In genomic region chr15:66702035-66702769, GRCh38 we compare ENCODE assay signal across 8 cellular contexts. TPM values are rescaled to one million over a fixed set of nuclear protein-coding genes. Genes with fewer than 3 reads are reported as not detected.
DNase-seq lines count a peak whose midpoint lies in the region; ATAC-seq and TF ChIP-seq lines count a peak whose summit lies in the region.

Gene SMAD6 (plus strand): TSS chr15:66702236. CDS start chr15:66703259, 1,023 bp downstream.

- peaks cover 46% of the 10 kb centered on the region for H3K4me1 ChIP-seq in osteoblast (ENCODE audit: insufficient read depth, low read length)
- H3K4me1 ChIP-seq in suprapubic skin, result peaks cover 58% of the 10 kb centered on the region

- no peaks in the 10 kb centered on the region for H3K9me3 Mint-ChIP-seq in activated naive CD8-positive, alpha-beta T cell treated with anti-CD3 and anti-CD28 coated beads, Interleukin-2, amount 10 ng/mL, durations not matched to agents 7 days and 5 days

- H4K20me1 ChIP-seq in osteoblast (ENCODE audit: insufficient read depth, low read length), result peaks cover 40% of the 10 kb centered on the region

- peak within 1 kb of the TSS; percentile 91 for H3K4me3 ChIP-seq in osteoblast (ENCODE audit: insufficient read depth, low read length)
- H3K4me3 ChIP-seq in suprapubic skin, result peak within 1 kb of the TSS; percentile 78

- H3K4me1 Mint-ChIP-seq in activated naive CD8-positive, alpha-beta T cell treated with anti-CD3 and anti-CD28 coated beads, Interleukin-2, amount 10 ng/mL, durations not matched to agents 7 days and 5 days, result peaks cover 16% of the 10 kb centered on the region

- H3K27ac Mint-ChIP-seq in activated naive CD8-positive, alpha-beta T cell treated with anti-CD3 and anti-CD28 coated beads, Interleukin-2, amount 10 ng/mL, durations not matched to agents 7 days and 5 days, result peak within 1 kb of the TSS; percentile 88

- peak within 1 kb of the TSS; percentile 98 for H3K4me3 Mint-ChIP-seq in activated naive CD8-positive, alpha-beta T cell treated with anti-CD3 and anti-CD28 coated beads, Interleukin-2, amount 10 ng/mL, durations not matched to agents 7 days and 5 days

- H3K36me3 ChIP-seq in osteoblast (ENCODE audit: insufficient read depth, low read length) (no peaks in the 10 kb centered on the region), suprapubic skin (no peaks in the 10 kb centered on the region)

- POLR2A ChIA-PET in activated naive CD8-positive, alpha-beta T cell treated with anti-CD3 and anti-CD28 coated beads, Interleukin-2, amount 10 ng/mL, durations not matched to agents 7 days and 5 days (lab: Charles Lee), result interaction anchor here (1.1 to 3.7 kb wide), 8 partner anchors 9 to 175 kb away, joined by 3 to 42 read pairs (median 4); no protein-coding TSS in a partner anchor

- WGBS in suprapubic skin, result under 1% methylated on average over 40 of the region's 53 CpGs

- TF ChIP-seq CTCF in GM20000 (IDR thresholded peaks at IDR 0.05; ENCODE audit: extremely low read depth, missing control alignments) (no peak), osteoblast (IDR thresholded peaks at IDR 0.05; ENCODE audit: extremely low read depth, low read depth, low read length) (no peak), suprapubic skin (IDR thresholded peaks at IDR 0.05) (no peak)

- H3K27ac ChIP-seq in osteoblast (ENCODE audit: low read depth, low read length) (peak within 1 kb of the TSS; percentile 76), suprapubic skin (peak within 1 kb of the TSS; percentile 86)

- peak within 1 kb of the TSS; percentile 97 for H3K4me2 ChIP-seq in osteoblast (ENCODE audit: insufficient read depth, low read length)

- H3K36me3 Mint-ChIP-seq in activated naive CD8-positive, alpha-beta T cell treated with anti-CD3 and anti-CD28 coated beads, Interleukin-2, amount 10 ng/mL, durations not matched to agents 7 days and 5 days, result peaks cover 2% of the 10 kb centered on the region

- peaks cover 23% of the 10 kb centered on the region for H3K27me3 Mint-ChIP-seq in activated naive CD8-positive, alpha-beta T cell treated with anti-CD3 and anti-CD28 coated beads, Interleukin-2, amount 10 ng/mL, durations not matched to agents 7 days and 5 days

- H3K79me2 ChIP-seq in osteoblast (ENCODE audit: insufficient read depth, low read length), result peaks cover 49% of the 10 kb centered on the region

- no peaks in the 10 kb centered on the region for H3K27me3 ChIP-seq in osteoblast (ENCODE audit: insufficient read depth, low read length)
- H3K27me3 ChIP-seq in suprapubic skin, result peaks cover 16% of the 10 kb centered on the region

- peak within 1 kb of the TSS; percentile 85 for H2AFZ ChIP-seq in osteoblast (ENCODE audit: low read length)

- peak; percentile 42 for ATAC-seq in activated naive CD8-positive, alpha-beta T cell treated with anti-CD3 and anti-CD28 coated beads, Interleukin-2, amount 10 ng/mL, durations not matched to agents 7 days and 5 days (ENCODE audit: low read depth)
- ATAC-seq in Right ventricle myocardium inferior, result peak; percentile 79

- H3K9me3 ChIP-seq in osteoblast (ENCODE audit: low read depth, low read length) (no peaks in the 10 kb centered on the region), suprapubic skin (no peaks in the 10 kb centered on the region)

- TF ChIP-seq EP300 in suprapubic skin (IDR thresholded peaks at IDR 0.05), result no peak

- no peak for TF ChIP-seq POLR2A in suprapubic skin (IDR thresholded peaks at IDR 0.05)

- DNase-seq in AG08396 (ENCODE audit: low spot score), result peak; percentile 94
- peak; percentile 79 for DNase-seq in GM20000 (ENCODE audit: low spot score)
- DNase-seq in NCI-H1417 (lab: John Stamatoyannopoulos, UW), result peak; percentile 94 to 97 (median 95)
- DNase-seq in SW 1271 (lab: John Stamatoyannopoulos, UW), result peak; percentile 92 to 94
- peak; percentile 80 for DNase-seq in activated naive CD8-positive, alpha-beta T cell treated with anti-CD3 and anti-CD28 coated beads, Interleukin-2, amount 10 ng/mL, durations not matched to agents 7 days and 5 days
- DNase-seq in Right ventricle myocardium inferior (ENCODE audit: missing footprints), result peak; percentile 96
- DNase-seq in osteoblast (ENCODE audit: insufficient read length, low spot score, missing footprints), result peak; percentile 100
- DNase-seq in suprapubic skin (ENCODE audit: low spot score in 2 of 2), result peak; percentile 95 to 96

- intact Hi-C loops in Right ventricle myocardium inferior (cut with DNase I), result loop anchor here (1.0 to 2.0 kb wide), 2 partner anchors 61 to 149 kb away; no protein-coding TSS in a partner anchor

RNA-seq across cellular contexts. Expression of gene SMAD6, which starts in this region (rescaled TPM):
- under 1 TPM; 0.91 to 0.94 TPM for total RNA-seq in activated naive CD8-positive, alpha-beta T cell treated with anti-CD3 and anti-CD28 coated beads, Interleukin-2, amount 10 ng/mL, durations not matched to agents 7 days and 5 days
- total RNA-seq in Right ventricle myocardium inferior, result 16.2 TPM
- total RNA-seq in osteoblast, result 28.9 and 31.8 TPM in 2 replicates
- 1 to 10 TPM; 2.9 to 7.0 (median 6.9) TPM for total RNA-seq in suprapubic skin

Comparison
In these comparisons a context has a peak if more than half of its experiments do, and no peak if none do; other contexts are left out.
1. Peak in every context shown above with its lines: DNase-seq, ATAC-seq, H3K4me3 ChIP-seq and H3K27ac ChIP-seq.
2. Peak in DNase-seq and ATAC-seq in activated naive CD8-positive, alpha-beta T cell treated with anti-CD3 and anti-CD28 coated beads, Interleukin-2, amount 10 ng/mL, durations not matched to agents 7 days and 5 days; RNA of the gene not detected or under 1 TPM.